1 cellular context compared by ENCODE assay signal in the genomic region with DNA sequence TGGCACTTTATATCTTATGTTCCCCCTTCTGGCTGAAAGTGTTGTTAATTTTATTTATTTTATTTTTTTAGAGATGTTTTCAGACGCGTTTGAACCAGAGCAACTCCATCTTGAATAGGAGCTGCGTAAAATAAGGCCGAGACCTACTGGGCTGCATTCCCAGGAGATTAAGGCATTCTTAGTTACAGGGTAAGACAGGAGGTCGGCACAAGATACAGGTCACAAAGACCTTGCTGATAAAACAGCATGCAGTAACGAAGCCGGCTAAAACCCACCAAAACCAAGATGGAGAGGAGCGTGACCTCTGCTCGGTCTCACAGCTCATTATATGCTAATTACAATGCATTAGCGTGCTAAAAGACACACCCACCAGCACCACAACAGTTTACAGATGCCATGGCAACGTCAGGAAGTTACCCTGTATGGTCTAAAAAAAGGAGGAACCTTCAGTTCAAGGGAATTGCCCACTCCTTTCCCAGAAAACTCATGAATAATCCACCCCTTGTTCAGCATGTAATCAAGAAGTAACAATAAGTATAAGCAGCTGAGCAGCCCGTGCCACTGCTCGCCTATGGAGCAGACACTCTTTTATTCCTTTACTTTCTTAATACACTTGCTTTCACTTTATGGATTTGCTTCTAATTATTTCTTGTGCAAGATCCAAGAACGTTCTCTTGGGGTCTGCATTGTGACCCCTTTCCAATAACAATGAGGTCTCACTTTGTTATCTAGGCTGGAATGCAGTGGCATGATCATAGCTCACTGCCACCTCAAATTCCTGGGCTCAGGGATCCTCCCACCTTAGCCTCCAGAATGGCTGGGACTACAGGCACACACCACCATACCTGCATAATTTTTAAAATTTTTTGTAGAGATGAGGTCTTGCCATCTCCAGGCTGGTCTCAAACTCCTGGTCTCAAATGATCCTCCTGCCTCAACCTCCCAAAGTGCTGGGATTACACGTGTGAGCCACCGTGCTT.
TF ChIP-seq lines count a peak whose summit lies in the region.

No MANE protein-coding gene starts in this region.

TF ChIP-seq in H1, 55 proteins besides CTCF, POLR2A, EP300 and RAD21:
- TF ChIP-seq TEAD4 (IDR thresholded peaks at IDR 0.05; ENCODE audit: low read depth, low read length), result peak; percentile 44; the same call in 1 of the 2 replicates
- no peak for TF ChIP-seq GTF2F1 (IDR thresholded peaks at IDR 0.05; ENCODE audit: borderline replicate concordance, low read depth, low read length)
- TF ChIP-seq SP1 (IDR thresholded peaks at IDR 0.05; ENCODE audit: low read depth, low read length), result 0 out of 2 replicates have a peak, but pooled peaks have one; percentile 15
